ENCODE assay signal across 8 cellular contexts in genomic region chr3:58492385-58492970, GRCh38. TPM values are rescaled to one million over a fixed set of nuclear protein-coding genes. Genes with fewer than 3 reads are reported as not detected.
A peak's percentile ranks its signal among the peaks of the same experiment; 100 is the strongest.
DNase-seq lines count a peak whose midpoint lies in the region; ATAC-seq and TF ChIP-seq lines count a peak whose summit lies in the region.

No MANE protein-coding gene starts in this region.

- peak overlapping the region; percentile 28 for H3K27ac ChIP-seq in CD4-positive, CD25-positive, alpha-beta regulatory T cell (ENCODE audit: insufficient read depth, low read length, poor library complexity, severe bottlenecking)
- peak overlapping the region; percentile 16 to 92 (median 82) for H3K27ac ChIP-seq in tibial nerve

- intact Hi-C loops in sciatic nerve (cut with DNase I), result no loop called here

- ATAC-seq in CD4-positive, CD25-positive, alpha-beta regulatory T cell (ENCODE audit: low read depth in 2 of 2), result no peak
- peak; percentile 35 for ATAC-seq in GM21447 (IDR thresholded peaks at IDR 0.05; ENCODE audit: unreplicated experiment)
- ATAC-seq in central memory CD8-positive, alpha-beta T cell (replicated peaks; ENCODE audit: extremely low read depth, poor library complexity, severe bottlenecking), result peak; percentile 17
- no peak for ATAC-seq in sciatic nerve

- no peaks in the 10 kb centered on the region for H3K36me3 Mint-ChIP-seq in CD4-positive, CD25-positive, alpha-beta regulatory T cell
- peaks cover 6% of the 10 kb centered on the region for H3K36me3 Mint-ChIP-seq in central memory CD8-positive, alpha-beta T cell (ENCODE audit: insufficient read depth)
- H3K36me3 Mint-ChIP-seq in mesothelial cell of epicardium, result no peaks in the 10 kb centered on the region

- H3K27me3 Mint-ChIP-seq in CD4-positive, CD25-positive, alpha-beta regulatory T cell, result peaks cover 5% of the 10 kb centered on the region
- no peaks in the 10 kb centered on the region for H3K27me3 Mint-ChIP-seq in central memory CD8-positive, alpha-beta T cell
- peaks cover 10% of the 10 kb centered on the region for H3K27me3 Mint-ChIP-seq in mesothelial cell of epicardium (ENCODE audit: low read depth)

- DNase-seq in CD4-positive, CD25-positive, alpha-beta regulatory T cell, result peak in 2 of 3 donors; percentile 29 to 63
- DNase-seq in RPMI8226 (peak; percentile 50), mesothelial cell of epicardium (ENCODE audit: low spot score in 2 of 2, unreplicated experiment in 2 of 2) (no peak), tibial nerve (ENCODE audit: low spot score in 2 of 2) (no peak), occipital lobe (lab: John Stamatoyannopoulos, UW) (no peak), sciatic nerve (ENCODE audit: low spot score) (no peak)
- no peak for DNase-seq in central memory CD8-positive, alpha-beta T cell (ENCODE audit: low spot score in 2 of 2)

- no peaks in the 10 kb centered on the region for H3K36me3 ChIP-seq in CD4-positive, CD25-positive, alpha-beta regulatory T cell (ENCODE audit: control insufficient read depth, insufficient read depth, low read length)
- no peaks in the 10 kb centered on the region for H3K36me3 ChIP-seq in tibial nerve

- no peak for TF ChIP-seq EP300 in tibial nerve (IDR thresholded peaks at IDR 0.05)

- H3K4me3 Mint-ChIP-seq in CD4-positive, CD25-positive, alpha-beta regulatory T cell, result peak overlapping the region; percentile 90 to 97 (median 96)
- H3K4me3 Mint-ChIP-seq in central memory CD8-positive, alpha-beta T cell, result peak overlapping the region; percentile 89
- H3K4me3 Mint-ChIP-seq in mesothelial cell of epicardium, result peak overlapping the region; percentile 91

- H3K9me3 Mint-ChIP-seq in CD4-positive, CD25-positive, alpha-beta regulatory T cell, result no peaks in the 10 kb centered on the region
- H3K9me3 Mint-ChIP-seq in central memory CD8-positive, alpha-beta T cell, result no peaks in the 10 kb centered on the region
- no peaks in the 10 kb centered on the region for H3K9me3 Mint-ChIP-seq in mesothelial cell of epicardium

- H3K4me1 ChIP-seq in CD4-positive, CD25-positive, alpha-beta regulatory T cell (ENCODE audit: control insufficient read depth, insufficient read depth, low read length, poor library complexity, severe bottlenecking), result peaks cover 32% of the 10 kb centered on the region
- peaks cover 3 to 66% (median 43%) of the 10 kb centered on the region in 4 donors for H3K4me1 ChIP-seq in tibial nerve

- H3K9me3 ChIP-seq in CD4-positive, CD25-positive, alpha-beta regulatory T cell (ENCODE audit: control insufficient read depth in 2 of 2, low read length in 2 of 2), result no peaks in the 10 kb centered on the region
- H3K9me3 ChIP-seq in tibial nerve, result no peaks in the 10 kb centered on the region

- no peaks in the 10 kb centered on the region for H3K27me3 ChIP-seq in CD4-positive, CD25-positive, alpha-beta regulatory T cell (ENCODE audit: control insufficient read depth, insufficient read depth, low read length)
- H3K27me3 ChIP-seq in tibial nerve, result no peaks in the 10 kb centered on the region

- TF ChIP-seq CTCF in mesothelial cell of epicardium (IDR thresholded peaks at IDR 0.05; ENCODE audit: unreplicated experiment), result no peak
- no peak for TF ChIP-seq CTCF in tibial nerve (IDR thresholded peaks at IDR 0.05)

- TF ChIP-seq POLR2A in tibial nerve (IDR thresholded peaks at IDR 0.05), result no peak

- WGBS in tibial nerve, 2 donors, result 0 to 1% methylated on average over 7 to 16 of the region's 34 CpGs

- H3K4me1 Mint-ChIP-seq in CD4-positive, CD25-positive, alpha-beta regulatory T cell, result peaks cover 40 to 73% (median 46%) of the 10 kb centered on the region in 4 donors
- peaks cover 62% of the 10 kb centered on the region for H3K4me1 Mint-ChIP-seq in central memory CD8-positive, alpha-beta T cell
- peaks cover 58% of the 10 kb centered on the region for H3K4me1 Mint-ChIP-seq in mesothelial cell of epicardium

- peak overlapping the region; percentile 85 for H3K4me3 ChIP-seq in CD4-positive, CD25-positive, alpha-beta regulatory T cell (ENCODE audit: low read depth, low read length)
- peak overlapping the region; percentile 65 to 92 (median 74) for H3K4me3 ChIP-seq in tibial nerve

- H3K27ac Mint-ChIP-seq in CD4-positive, CD25-positive, alpha-beta regulatory T cell, result peak overlapping the region; percentile 58 to 94 (median 86)
- peak overlapping the region; percentile 74 for H3K27ac Mint-ChIP-seq in central memory CD8-positive, alpha-beta T cell (ENCODE audit: low read depth)
- H3K27ac Mint-ChIP-seq in mesothelial cell of epicardium, result peak overlapping the region; percentile 91

RNA-seq across cellular contexts. Expression of gene KCTD6, which starts 0.6 kb away (rescaled TPM):
- 5.8 TPM for total RNA-seq in CD4-positive, CD25-positive, alpha-beta regulatory T cell
- 10 to 100 TPM in 2 of 4 donors, 1 to 10 TPM in 2; 8.1 to 14.3 (median 10.8) TPM for polyA plus RNA-seq in CD4-positive, CD25-positive, alpha-beta regulatory T cell
- 10.5 to 13.1 TPM (median 11.3 TPM) in 3 replicates for total RNA-seq in mesothelial cell of epicardium
- total RNA-seq in tibial nerve, result 10 to 100 TPM; 16.1 to 19.4 (median 17.8) TPM
- 31.7 TPM for total RNA-seq in occipital lobe
- 13.7 TPM for total RNA-seq in sciatic nerve

RNA-seq across cellular contexts. Expression of gene ACOX2, which starts 44.5 kb away (rescaled TPM):
- total RNA-seq in CD4-positive, CD25-positive, alpha-beta regulatory T cell, result not detected
- not detected for polyA plus RNA-seq in CD4-positive, CD25-positive, alpha-beta regulatory T cell
- 29.4 to 31.0 TPM (median 30.9 TPM) in 3 replicates for total RNA-seq in mesothelial cell of epicardium
- total RNA-seq in tibial nerve, result 10 to 100 TPM; 18.6 to 43.1 (median 36.1) TPM
- 0.78 TPM for total RNA-seq in occipital lobe
- total RNA-seq in sciatic nerve, result 31.0 TPM

RNA-seq across cellular contexts. Expression of gene PDHB, which starts 58.8 kb away (rescaled TPM):
- 40.1 TPM for total RNA-seq in CD4-positive, CD25-positive, alpha-beta regulatory T cell
- 100 to 1,000 TPM; 116 to 159 (median 133) TPM for polyA plus RNA-seq in CD4-positive, CD25-positive, alpha-beta regulatory T cell
- total RNA-seq in mesothelial cell of epicardium (63.1 to 69.4 TPM (median 64.4 TPM) in 3 replicates), tibial nerve (10 to 100 TPM; 49.8 to 66.7 (median 55.6) TPM), occipital lobe (52.1 TPM), sciatic nerve (55.9 TPM)

Comparison
In these comparisons a context has a peak if more than half of its experiments do, and no peak if none do; other contexts are left out.
1. ATAC-seq: peak in GM21447 (single experiment) and central memory CD8-positive, alpha-beta T cell (single experiment); none in CD4-positive, CD25-positive, alpha-beta regulatory T cell (0 of 2) and sciatic nerve (single experiment).
2. DNase-seq: peak in CD4-positive, CD25-positive, alpha-beta regulatory T cell (2 of 3) and RPMI8226 (single experiment); none in central memory CD8-positive, alpha-beta T cell (0 of 2), mesothelial cell of epicardium (0 of 2), tibial nerve (0 of 2), occipital lobe (single experiment) and sciatic nerve (single experiment).
3. RNA of gene ACOX2, which starts 44.5 kb away (total RNA-seq): 18.6 to 43.1 TPM in tibial nerve, 31.0 TPM in sciatic nerve (single experiment) and 29.4 to 31.0 TPM in mesothelial cell of epicardium; 0.78 TPM in occipital lobe (single experiment) and not detected in CD4-positive, CD25-positive, alpha-beta regulatory T cell (single experiment); every median in the first group is over 10 times any median in the second.
4. Peak in every context shown above with its lines, with median percentiles within 50 percentile points of each other: H3K27ac Mint-ChIP-seq and H3K4me3 Mint-ChIP-seq.